In genomic region chr1:150575072-150575489, GRCh38 we compare ENCODE assay signal across 8 cellular contexts. TPM values are rescaled to one million over a fixed set of nuclear protein-coding genes. Genes with fewer than 3 reads are reported as not detected.
A peak's percentile ranks its signal among the peaks of the same experiment; 100 is the strongest.
DNase-seq lines count a peak whose midpoint lies in the region; ATAC-seq and TF ChIP-seq lines count a peak whose summit lies in the region.

No MANE protein-coding gene starts in this region.

- H3K4me3 ChIP-seq in CD4-positive, CD25-positive, alpha-beta regulatory T cell (ENCODE audit: low read depth, low read length), result peak overlapping the region; percentile 99
- H3K4me3 ChIP-seq in PC-3 (ENCODE audit: low read length) (peak overlapping the region; percentile 93), neural progenitor cell (peak overlapping the region; percentile 71), mucosa of descending colon (no peak overlapping the region)

- H3K9ac ChIP-seq in PC-3 (ENCODE audit: low read length) (0 out of 2 replicates have a peak overlapping the region, but pooled peaks have one; percentile 98), neural progenitor cell (no peak overlapping the region)

- DNase-seq in CD4-positive, CD25-positive, alpha-beta regulatory T cell, result no peak
- DNase-seq in PC-3, result no peak
- DNase-seq in endothelial cell (ENCODE audit: low spot score), result no peak
- no peak for DNase-seq in neural progenitor cell (ENCODE audit: low spot score)
- DNase-seq in activated gamma-delta T cell (lab: John Stamatoyannopoulos, UW), result no peak
- DNase-seq in DMS 273 treated with DMSO at 0.1 percent for 48 hours (lab: John Stamatoyannopoulos, UW), result no peak
- DNase-seq in mucosa of descending colon, result no peak

- peak overlapping the region; percentile 98 to 100 (median 99) for H3K4me3 Mint-ChIP-seq in CD4-positive, CD25-positive, alpha-beta regulatory T cell
- H3K4me3 Mint-ChIP-seq in endothelial cell (ENCODE audit: unreplicated experiment) (peak overlapping the region; percentile 100), neural progenitor cell (no peak overlapping the region)

- POLR2A ChIA-PET in PC-3 (lab: Charles Lee; ENCODE audit: unreplicated experiment), result interaction anchor here (0.5 kb wide), 1 partner anchor 335 kb away, joined by 9 read pairs; no protein-coding TSS in a partner anchor

- H3K27ac ChIP-seq in CD4-positive, CD25-positive, alpha-beta regulatory T cell (ENCODE audit: insufficient read depth, low read length, poor library complexity, severe bottlenecking), result peak overlapping the region; percentile 82
- H3K27ac ChIP-seq in PC-3 (ENCODE audit: low read length), result peak overlapping the region; percentile 2
- H3K27ac ChIP-seq in neural progenitor cell, result peak overlapping the region; percentile 56

- H3F3A ChIP-seq in PC-3 (ENCODE audit: low read length, unreplicated experiment), result peaks cover 30% of the 10 kb centered on the region
- H3F3A ChIP-seq in neural progenitor cell (ENCODE audit: low read depth), result peaks cover 91% of the 10 kb centered on the region

- no peak overlapping the region for H2AFZ ChIP-seq in PC-3 (ENCODE audit: low read length)
- no peak overlapping the region for H2AFZ ChIP-seq in neural progenitor cell (replicated peaks)

- peak overlapping the region; percentile 92 for H3K4me2 ChIP-seq in PC-3 (ENCODE audit: low read length)
- H3K4me2 ChIP-seq in neural progenitor cell, result peak overlapping the region; percentile 99

- intact Hi-C loops in PC-3 (cut with micrococcal nuclease) (loop anchor here (5.0 kb wide), 1 partner anchor 237 kb away; no protein-coding TSS in a partner anchor), mucosa of descending colon (cut with DNase I, micrococcal nuclease) (loop anchor here in 1 of 2 donors (5.0 kb wide), 1 partner anchor 47 kb away; no protein-coding TSS in a partner anchor)

- peaks cover 1 to 51% (median 32%) of the 10 kb centered on the region in 4 donors for H3K4me1 Mint-ChIP-seq in CD4-positive, CD25-positive, alpha-beta regulatory T cell
- peaks cover 44% of the 10 kb centered on the region for H3K4me1 Mint-ChIP-seq in endothelial cell (ENCODE audit: unreplicated experiment)
- H3K4me1 Mint-ChIP-seq in neural progenitor cell, result peaks cover 35% of the 10 kb centered on the region

- no TSS peak for BruUV-seq in PC-3 (replicated peaks; lab: Mats Ljungman, UMichigan)

- H3K27me3 Mint-ChIP-seq in CD4-positive, CD25-positive, alpha-beta regulatory T cell, result peaks cover 9% of the 10 kb centered on the region
- H3K27me3 Mint-ChIP-seq in endothelial cell (ENCODE audit: unreplicated experiment) (peaks cover 19% of the 10 kb centered on the region), neural progenitor cell (ENCODE audit: insufficient read depth, low read depth) (peaks cover 2% of the 10 kb centered on the region)

- H3K36me3 ChIP-seq in CD4-positive, CD25-positive, alpha-beta regulatory T cell (ENCODE audit: control insufficient read depth, insufficient read depth, low read length), result peaks cover 67% of the 10 kb centered on the region
- peaks cover 68% of the 10 kb centered on the region for H3K36me3 ChIP-seq in PC-3 (ENCODE audit: low read depth, low read length)
- peaks cover 30% of the 10 kb centered on the region for H3K36me3 ChIP-seq in neural progenitor cell
- no peaks in the 10 kb centered on the region for H3K36me3 ChIP-seq in mucosa of descending colon (ENCODE audit: low read depth)

- H3K27me3 ChIP-seq in CD4-positive, CD25-positive, alpha-beta regulatory T cell (ENCODE audit: control insufficient read depth, insufficient read depth, low read length), result no peaks in the 10 kb centered on the region
- H3K27me3 ChIP-seq in PC-3 (ENCODE audit: low read length) (no peaks in the 10 kb centered on the region), neural progenitor cell (no peaks in the 10 kb centered on the region)

- H3K9me3 ChIP-seq in CD4-positive, CD25-positive, alpha-beta regulatory T cell (ENCODE audit: control insufficient read depth in 2 of 2, low read length in 2 of 2), result no peaks in the 10 kb centered on the region
- H3K9me3 ChIP-seq in PC-3 (ENCODE audit: low read length) (no peaks in the 10 kb centered on the region), neural progenitor cell (ENCODE audit: low read depth) (no peaks in the 10 kb centered on the region), mucosa of descending colon (no peaks in the 10 kb centered on the region)

- no peak for TF ChIP-seq CTCF in PC-3 (conservative IDR thresholded peaks at IDR 0.05; ENCODE audit: low read depth, low read length)
- no peak for TF ChIP-seq CTCF in endothelial cell (IDR thresholded peaks at IDR 0.05; ENCODE audit: unreplicated experiment)
- no peak for TF ChIP-seq CTCF in neural progenitor cell (IDR thresholded peaks at IDR 0.05)
- TF ChIP-seq CTCF in mucosa of descending colon (IDR thresholded peaks at IDR 0.05), result no peak

- CTCF ChIA-PET in PC-3 (lab: Charles Lee), result no interaction called here

- H4K20me1 ChIP-seq in PC-3 (ENCODE audit: low read length), result peaks cover 64% of the 10 kb centered on the region
- peaks cover 73% of the 10 kb centered on the region for H4K20me1 ChIP-seq in neural progenitor cell (ENCODE audit: low read depth)

- H3K9me3 Mint-ChIP-seq in CD4-positive, CD25-positive, alpha-beta regulatory T cell, result peaks cover 0 to 3% (median 0%) of the 10 kb centered on the region in 7 donors
- H3K9me3 Mint-ChIP-seq in endothelial cell (ENCODE audit: unreplicated experiment), result no peaks in the 10 kb centered on the region
- H3K9me3 Mint-ChIP-seq in neural progenitor cell, result no peaks in the 10 kb centered on the region

- H3K27ac Mint-ChIP-seq in CD4-positive, CD25-positive, alpha-beta regulatory T cell, result peak overlapping the region; percentile 85 to 97 (median 88)
- H3K27ac Mint-ChIP-seq in endothelial cell (ENCODE audit: unreplicated experiment) (no peak overlapping the region), neural progenitor cell (no peak overlapping the region)

- H3K79me2 ChIP-seq in PC-3 (ENCODE audit: low read length) (peaks cover 90% of the 10 kb centered on the region), neural progenitor cell (ENCODE audit: low read depth) (peaks cover 94% of the 10 kb centered on the region)

- peaks cover 59% of the 10 kb centered on the region for H3K4me1 ChIP-seq in CD4-positive, CD25-positive, alpha-beta regulatory T cell (ENCODE audit: control insufficient read depth, insufficient read depth, low read length, poor library complexity, severe bottlenecking)
- H3K4me1 ChIP-seq in PC-3 (ENCODE audit: insufficient read depth, low read length) (peaks cover 33% of the 10 kb centered on the region), neural progenitor cell (peaks cover 26% of the 10 kb centered on the region), mucosa of descending colon (ENCODE audit: low read depth) (peaks cover 34% of the 10 kb centered on the region)

- ATAC-seq in CD4-positive, CD25-positive, alpha-beta regulatory T cell (ENCODE audit: low read depth in 2 of 2), result no peak
- ATAC-seq in PC-3 (no peak), HG03520 (IDR thresholded peaks at IDR 0.05; ENCODE audit: unreplicated experiment) (no peak), mucosa of descending colon (no peak)

- H3K9me2 ChIP-seq in PC-3 (replicated peaks; ENCODE audit: low read length), result no peaks in the 10 kb centered on the region

- peaks cover 74% of the 10 kb centered on the region for H3K36me3 Mint-ChIP-seq in CD4-positive, CD25-positive, alpha-beta regulatory T cell
- H3K36me3 Mint-ChIP-seq in endothelial cell (ENCODE audit: low read depth, unreplicated experiment), result peaks cover 52% of the 10 kb centered on the region
- peaks cover 49% of the 10 kb centered on the region for H3K36me3 Mint-ChIP-seq in neural progenitor cell

RNA-seq across cellular contexts. Expression of gene MCL1, which starts 4.3 kb away (rescaled TPM):
- 764 TPM for total RNA-seq in CD4-positive, CD25-positive, alpha-beta regulatory T cell
- 100 to 1,000 TPM; 167 to 209 (median 178) TPM for polyA plus RNA-seq in CD4-positive, CD25-positive, alpha-beta regulatory T cell
- total RNA-seq in PC-3 (2014; rRNA removed) (285 and 376 TPM in 2 replicates), endothelial cell (ENCODE audit: unreplicated experiment) (193 TPM), neural progenitor cell (ENCODE audit: low replicate concordance) (202 and 232 TPM in 2 replicates), mucosa of descending colon (100 to 1,000 TPM; 221 to 258 (median 236) TPM)

RNA-seq across cellular contexts. Expression of gene ADAMTSL4, which starts 25.9 kb away (rescaled TPM):
- 0.12 TPM for total RNA-seq in CD4-positive, CD25-positive, alpha-beta regulatory T cell
- under 1 TPM in 1 of 4 donors, not detected in 3; 0.22 TPM for polyA plus RNA-seq in CD4-positive, CD25-positive, alpha-beta regulatory T cell
- 0.81 and 0.87 TPM in 2 replicates for total RNA-seq in PC-3 (2014; rRNA removed)
- 0.36 TPM for total RNA-seq in endothelial cell (ENCODE audit: unreplicated experiment)
- total RNA-seq in neural progenitor cell (ENCODE audit: low replicate concordance), result not detected in 2 replicates
- total RNA-seq in mucosa of descending colon, result 10 to 100 TPM in 2 of 3 donors, 1 to 10 TPM in 1; 3.4 to 37.1 (median 10.2) TPM

RNA-seq across cellular contexts. Expression of gene ENSA, which starts 54.3 kb away (rescaled TPM):
- 169 TPM for total RNA-seq in CD4-positive, CD25-positive, alpha-beta regulatory T cell
- 10 to 100 TPM; 41.2 to 61.9 (median 52.4) TPM for polyA plus RNA-seq in CD4-positive, CD25-positive, alpha-beta regulatory T cell
- total RNA-seq in PC-3 (2014; rRNA removed) (194 and 232 TPM in 2 replicates), endothelial cell (ENCODE audit: unreplicated experiment) (200 TPM), neural progenitor cell (ENCODE audit: low replicate concordance) (133 and 201 TPM in 2 replicates), mucosa of descending colon (100 to 1,000 TPM; 174 to 213 (median 194) TPM)

RNA-seq across cellular contexts. Expression of gene FALEC, which starts 59.5 kb away (rescaled TPM):
- not detected for total RNA-seq in CD4-positive, CD25-positive, alpha-beta regulatory T cell
- polyA plus RNA-seq in CD4-positive, CD25-positive, alpha-beta regulatory T cell, result under 1 TPM in 1 of 4 donors, not detected in 3; 0.42 TPM
- total RNA-seq in PC-3 (2014; rRNA removed), result 0.73 TPM in 1 of 2 replicates, not detected in the other
- 1.2 TPM for total RNA-seq in endothelial cell (ENCODE audit: unreplicated experiment)
- 0.96 TPM in 1 of 2 replicates, not detected in the other for total RNA-seq in neural progenitor cell (ENCODE audit: low replicate concordance)
- total RNA-seq in mucosa of descending colon, result not detected

Comparison
In these comparisons a context has a peak if more than half of its experiments do, and no peak if none do; other contexts are left out.
1. H3K27ac ChIP-seq: peak in every context shown above with its lines; median percentile 82 in CD4-positive, CD25-positive, alpha-beta regulatory T cell; 56 in neural progenitor cell; 2 in PC-3.
2. H3K27ac Mint-ChIP-seq: peak in CD4-positive, CD25-positive, alpha-beta regulatory T cell (3 of 3); none in endothelial cell (single experiment) and neural progenitor cell (single experiment).